17 cellular contexts compared by ENCODE assay signal in the genomic region with DNA sequence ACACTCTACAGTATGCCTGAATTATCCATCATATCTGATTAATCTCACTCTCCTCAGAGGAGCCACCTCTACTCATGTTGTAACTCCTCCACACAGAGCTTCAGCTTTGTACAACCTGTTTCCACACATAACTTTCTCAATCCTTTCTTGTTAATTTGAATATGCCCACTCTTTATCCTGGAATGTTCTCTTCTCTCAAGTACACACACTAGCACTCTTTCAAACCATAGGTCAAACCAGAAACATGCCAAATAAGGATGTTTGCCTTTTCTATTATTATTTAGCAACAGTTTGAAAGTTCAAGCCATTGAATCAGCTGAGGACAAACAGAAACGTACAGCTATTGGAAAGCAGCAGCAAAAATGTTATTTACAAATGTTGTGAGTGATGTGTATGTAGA.
DNase-seq lines count a peak whose midpoint lies in the region; ATAC-seq, FAIRE-seq and TF ChIP-seq lines count a peak whose summit lies in the region.
"Had no signal": no experiment of that assay in that cellular context is flagged by ENCODE, and none has a peak within 500 bp of the region (broad histone marks: within the 10 kb centered on the region; RNA-seq: fewer than 3 reads in every experiment).

No MANE protein-coding gene starts in this region.

- intact Hi-C loops in GM12878 (cut with micrococcal nuclease; ENCODE audit: unreplicated experiment) (loop anchor here (5.0 to 10.0 kb wide), 2 partner anchors 67 to 204 kb away; a partner anchor contains a TSS), upper lobe of right lung (cut with DNase I) (no loop called here), Right ventricle myocardium superior (cut with DNase I) (no loop called here)

- TF ChIP-seq RAD21 in GM12878 (IDR thresholded peaks at IDR 0.05; ENCODE audit: insufficient read depth, low read depth, low read length): no peak

- H3K4me3 ChIP-seq in GM12878 (no peak overlapping the region), gastroesophageal sphincter (no peak overlapping the region), upper lobe of right lung (no peak overlapping the region)
- H3K4me3 ChIP-seq: coronary artery, smooth muscle cell, thoracic aorta had no signal

- H4K20me1 ChIP-seq in GM12878 (ENCODE audit: control insufficient read depth, insufficient read depth): no peaks in the 10 kb centered on the region

- TF ChIP-seq EP300 in GM12878 (IDR thresholded peaks at IDR 0.05; ENCODE audit: borderline replicate concordance in 1 of 2, control insufficient read depth in 1 of 2, low read depth in 2 of 2, low read length in 2 of 2) (no peak), gastroesophageal sphincter (IDR thresholded peaks at IDR 0.05) (no peak)

- RAD21 ChIA-PET in GM12878 (lab: Charles Lee; ENCODE audit: unreplicated experiment): interaction anchor here (0.9 to 3.5 kb wide), 11 partner anchors 10 to 76 kb away, joined by 3 to 21 read pairs (median 5); no protein-coding TSS in a partner anchor

- H3K9ac ChIP-seq in GM12878 (ENCODE audit: control insufficient read depth, insufficient read depth, low read length): no peak overlapping the region

- DNase-seq in DMS53 (lab: John Stamatoyannopoulos, UW) (peak; percentile 24), DMS53 treated with DMSO at 0.1 percent for 48 hours (lab: John Stamatoyannopoulos, UW; ENCODE audit: unreplicated experiment) (no peak), GM12878 (ENCODE audit: low read depth, low spot score) (no peak), upper lobe of right lung (no peak), Right ventricle myocardium superior (no peak), NCI-H526 (lab: John Stamatoyannopoulos, UW) (no peak), NCI-H1092 treated with DMSO at 0.1 percent for 48 hours (lab: John Stamatoyannopoulos, UW) (no peak)
- DNase-seq: DND-41, kidney, NCI-H1092 had no signal

- ATAC-seq in GM12878 (no peak), gastroesophageal sphincter (peak; percentile 28), upper lobe of right lung (peak; percentile 96), Right ventricle myocardium superior (ENCODE audit: poor library complexity) (no peak)
- ATAC-seq: WTC11 had no signal

- TF ChIP-seq CTCF in GM12878 (IDR thresholded peaks at IDR 0.05 in 2 of 3, conservative IDR thresholded peaks at IDR 0.05 in 1 of 3; ENCODE audit: control insufficient read depth in 2 of 3, extremely low read depth in 1 of 3, insufficient read depth in 1 of 3, low read depth in 3 of 3, low read length in 3 of 3): no peak
- no peak for TF ChIP-seq CTCF in gastroesophageal sphincter (IDR thresholded peaks at IDR 0.05)
- TF ChIP-seq CTCF in upper lobe of right lung (IDR thresholded peaks at IDR 0.05): no peak

- in situ Hi-C loops in GM12878 (cut with MboI): no loop called here

- H3K27ac ChIP-seq in GM12878 (ENCODE audit: control insufficient read depth, insufficient read depth) (peak overlapping the region; percentile 94), gastroesophageal sphincter (peak overlapping the region in 1 of 4 donors; percentile 21), upper lobe of right lung (no peak overlapping the region)
- H3K27ac ChIP-seq: 22Rv1, coronary artery, thoracic aorta had no signal

- H3K79me2 ChIP-seq in GM12878 (ENCODE audit: control insufficient read depth, insufficient read depth, low read length): no peaks in the 10 kb centered on the region

- TF ChIP-seq POLR2A in GM12878 (IDR thresholded peaks at IDR 0.05; ENCODE audit: low read depth, low read length) (no peak), gastroesophageal sphincter (IDR thresholded peaks at IDR 0.05) (no peak)

- FAIRE-seq in GM12878 (lab: Jason Lieb, UNC): no peak
- FAIRE-seq: endothelial cell of umbilical vein, kidney had no signal

- POLR2A ChIA-PET in GM12878 (lab: Charles Lee): interaction anchor here (0.7 kb wide), 1 partner anchor 29 kb away, joined by 3 read pairs; no protein-coding TSS in a partner anchor

- no peak overlapping the region; the same call in 1 of the 2 replicates for H3K4me2 ChIP-seq in GM12878 (ENCODE audit: control insufficient read depth, insufficient read depth)
- H3K4me2 ChIP-seq: smooth muscle cell had no signal

- no peaks in the 10 kb centered on the region for H3K36me3 ChIP-seq in GM12878 (ENCODE audit: control insufficient read depth in 2 of 2, insufficient read depth in 2 of 2, low read length in 1 of 2)
- no peaks in the 10 kb centered on the region for H3K36me3 ChIP-seq in gastroesophageal sphincter
- no peaks in the 10 kb centered on the region for H3K36me3 ChIP-seq in upper lobe of right lung
- H3K36me3 ChIP-seq: thoracic aorta had no signal

- H3K4me1 ChIP-seq in GM12878 (ENCODE audit: control insufficient read depth, insufficient read depth, low read length): peaks cover 33% of the 10 kb centered on the region
- H3K4me1 ChIP-seq in gastroesophageal sphincter: peaks cover 0 to 19% (median 0%) of the 10 kb centered on the region in 3 donors
- H3K4me1 ChIP-seq in upper lobe of right lung: peaks cover 18% of the 10 kb centered on the region

- no peaks in the 10 kb centered on the region for H3K27me3 ChIP-seq in GM12878 (replicated peaks in 1 of 2; ENCODE audit: control insufficient read depth in 2 of 2, insufficient read depth in 2 of 2, low read length in 1 of 2)
- no peaks in the 10 kb centered on the region for H3K27me3 ChIP-seq in gastroesophageal sphincter
- no peaks in the 10 kb centered on the region for H3K27me3 ChIP-seq in upper lobe of right lung

- CTCF ChIA-PET in GM12878 (lab: Yijun Ruan, JAX): interaction anchor here (0.7 to 2.8 kb wide), 14 partner anchors 10 to 266 kb away, joined by 3 to 17 read pairs (median 4); no protein-coding TSS in a partner anchor

- no peaks in the 10 kb centered on the region; the same call in 2 of the 3 replicates for H3K9me3 ChIP-seq in GM12878 (replicated peaks; ENCODE audit: control insufficient read depth, insufficient read depth, low read length)
- no peaks in the 10 kb centered on the region for H3K9me3 ChIP-seq in gastroesophageal sphincter
- H3K9me3 ChIP-seq in upper lobe of right lung: peaks cover 4% of the 10 kb centered on the region
- H3K9me3 ChIP-seq: thoracic aorta had no signal

- SMC1A ChIA-PET in GM12878 (lab: Charles Lee; ENCODE audit: uncharacterized antibody, unreplicated experiment): interaction anchor here (0.8 to 3.4 kb wide), 14 partner anchors 10 to 309 kb away, joined by 3 to 27 read pairs (median 4); no protein-coding TSS in a partner anchor

- 93% methylated on average over 1 of the region's 1 CpG for WGBS in GM12878 (ENCODE audit: insufficient coverage, insufficient replicate concordance, low lambda C conversion rate, missing lambda C conversion rate)
- 63 to 75% methylated on average over 1 of the region's 1 CpG for WGBS in gastroesophageal sphincter (ENCODE audit: low coverage in 1 of 2), 2 donors

- H2AFZ ChIP-seq in GM12878 (ENCODE audit: control insufficient read depth, low read depth, low read length): peak overlapping the region; percentile 50

- BruUV-seq in GM12878 (replicated peaks; lab: Mats Ljungman, UMichigan): no TSS peak

TF ChIP-seq in GM12878, 131 proteins besides CTCF, POLR2A, EP300 and RAD21:
- 0 out of 4 replicates have a peak, but pooled peaks of 1 of the 2 experiments have one; percentile 17 for TF ChIP-seq SRF (IDR thresholded peaks at IDR 0.05; ENCODE audit: low read depth in 2 of 2, low read length in 2 of 2)
- no peak for TF ChIP-seq RELA (IDR thresholded peaks at IDR 0.05; ENCODE audit: borderline replicate concordance, partially characterized antibody)
- TF ChIP-seq, protein P1, sequence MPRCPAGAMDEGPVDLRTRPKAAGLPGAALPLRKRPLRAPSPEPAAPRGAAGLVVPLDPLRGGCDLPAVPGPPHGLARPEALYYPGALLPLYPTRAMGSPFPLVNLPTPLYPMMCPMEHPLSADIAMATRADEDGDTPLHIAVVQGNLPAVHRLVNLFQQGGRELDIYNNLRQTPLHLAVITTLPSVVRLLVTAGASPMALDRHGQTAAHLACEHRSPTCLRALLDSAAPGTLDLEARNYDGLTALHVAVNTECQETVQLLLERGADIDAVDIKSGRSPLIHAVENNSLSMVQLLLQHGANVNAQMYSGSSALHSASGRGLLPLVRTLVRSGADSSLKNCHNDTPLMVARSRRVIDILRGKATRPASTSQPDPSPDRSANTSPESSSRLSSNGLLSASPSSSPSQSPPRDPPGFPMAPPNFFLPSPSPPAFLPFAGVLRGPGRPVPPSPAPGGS (IDR thresholded peaks at IDR 0.05; ENCODE audit: borderline replicate concordance, insufficient read depth, low read depth, low read length, poor library complexity, severe bottlenecking): no peak
- TF ChIP-seq CBX3 (IDR thresholded peaks at IDR 0.05; ENCODE audit: borderline replicate concordance, low read depth): no peak
- TF ChIP-seq, protein P2, sequence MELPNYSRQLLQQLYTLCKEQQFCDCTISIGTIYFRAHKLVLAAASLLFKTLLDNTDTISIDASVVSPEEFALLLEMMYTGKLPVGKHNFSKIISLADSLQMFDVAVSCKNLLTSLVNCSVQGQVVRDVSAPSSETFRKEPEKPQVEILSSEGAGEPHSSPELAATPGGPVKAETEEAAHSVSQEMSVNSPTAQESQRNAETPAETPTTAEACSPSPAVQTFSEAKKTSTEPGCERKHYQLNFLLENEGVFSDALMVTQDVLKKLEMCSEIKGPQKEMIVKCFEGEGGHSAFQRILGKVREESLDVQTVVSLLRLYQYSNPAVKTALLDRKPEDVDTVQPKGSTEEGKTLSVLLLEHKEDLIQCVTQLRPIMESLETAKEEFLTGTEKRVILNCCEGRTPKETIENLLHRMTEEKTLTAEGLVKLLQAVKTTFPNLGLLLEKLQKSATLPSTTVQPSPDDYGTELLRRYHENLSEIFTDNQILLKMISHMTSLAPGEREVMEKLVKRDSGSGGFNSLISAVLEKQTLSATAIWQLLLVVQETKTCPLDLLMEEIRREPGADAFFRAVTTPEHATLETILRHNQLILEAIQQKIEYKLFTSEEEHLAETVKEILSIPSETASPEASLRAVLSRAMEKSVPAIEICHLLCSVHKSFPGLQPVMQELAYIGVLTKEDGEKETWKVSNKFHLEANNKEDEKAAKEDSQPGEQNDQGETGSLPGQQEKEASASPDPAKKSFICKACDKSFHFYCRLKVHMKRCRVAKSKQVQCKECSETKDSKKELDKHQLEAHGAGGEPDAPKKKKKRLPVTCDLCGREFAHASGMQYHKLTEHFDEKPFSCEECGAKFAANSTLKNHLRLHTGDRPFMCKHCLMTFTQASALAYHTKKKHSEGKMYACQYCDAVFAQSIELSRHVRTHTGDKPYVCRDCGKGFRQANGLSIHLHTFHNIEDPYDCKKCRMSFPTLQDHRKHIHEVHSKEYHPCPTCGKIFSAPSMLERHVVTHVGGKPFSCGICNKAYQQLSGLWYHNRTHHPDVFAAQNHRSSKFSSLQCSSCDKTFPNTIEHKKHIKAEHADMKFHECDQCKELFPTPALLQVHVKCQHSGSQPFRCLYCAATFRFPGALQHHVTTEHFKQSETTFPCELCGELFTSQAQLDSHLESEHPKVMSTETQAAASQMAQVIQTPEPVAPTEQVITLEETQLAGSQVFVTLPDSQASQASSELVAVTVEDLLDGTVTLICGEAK (IDR thresholded peaks at IDR 0.05; ENCODE audit: borderline replicate concordance): no peak
- TF ChIP-seq KAT2A (conservative IDR thresholded peaks at IDR 0.05; ENCODE audit: control insufficient read depth, low read depth, low read length): no peak
- no peak for TF ChIP-seq BACH1 (IDR thresholded peaks at IDR 0.05; ENCODE audit: borderline replicate concordance)
- no peak for TF ChIP-seq JUND (IDR thresholded peaks at IDR 0.05; ENCODE audit: low read depth, low read length)
TF ChIP-seq in GM12878: peak in this region for 1.

Comparison
In these comparisons a context has a peak if more than half of its experiments do, and no peak if none do; other contexts are left out.
1. ATAC-seq: peak in gastroesophageal sphincter (single experiment) and upper lobe of right lung (single experiment); none in GM12878 (single experiment) and Right ventricle myocardium superior (single experiment).